14 cellular contexts compared by ENCODE assay signal in genomic region chr7:19020062-19020461, GRCh38.
"Had no signal": no experiment of that assay in that cellular context is flagged by ENCODE, and none has a peak within 500 bp of the region (broad histone marks: within the 10 kb centered on the region; RNA-seq: fewer than 3 reads in every experiment).

No MANE protein-coding gene starts in this region.

- H3K9me3 ChIP-seq: right lobe of liver had no signal

- H3K27me3 ChIP-seq: brain microvascular endothelial cell, gastroesophageal sphincter, right lobe of liver, suprapubic skin had no signal

- H3K4me3 ChIP-seq: gastroesophageal sphincter, lung, right lobe of liver, suprapubic skin had no signal

- DNase-seq: activated CD4-positive, alpha-beta memory T cell treated with anti-CD3 and anti-CD28 coated beads, Interleukin-2, amount 10 ng/mL, durations not matched to agents 7 days and 5 days; activated CD4-positive, alpha-beta T cell treated with anti-CD3 and anti-CD28 coated beads for 4 hours; activated gamma-delta T cell; activated T-cell treated with anti-CD3 and anti-CD28 coated beads, Interleukin-2, amount 50 U/mL, for 72 hours; amygdala; brain microvascular endothelial cell; cerebellar nuclear complex; effector CD8-positive, alpha-beta T cell; midbrain; right lobe of liver; T-helper 17 cell had no signal

- ATAC-seq: activated T-cell treated with anti-CD3 and anti-CD28 coated beads, Interleukin-2, amount 50 U/mL, for 72 hours; gastroesophageal sphincter; right lobe of liver; T-helper 17 cell had no signal

- H3K4me1 ChIP-seq: gastroesophageal sphincter, right lobe of liver, suprapubic skin had no signal

- H3K36me3 ChIP-seq: brain microvascular endothelial cell, gastroesophageal sphincter, right lobe of liver, suprapubic skin had no signal

- H3K27ac ChIP-seq: brain microvascular endothelial cell, gastroesophageal sphincter, right lobe of liver, suprapubic skin had no signal
